38 cellular contexts compared by ENCODE assay signal in the genomic region with DNA sequence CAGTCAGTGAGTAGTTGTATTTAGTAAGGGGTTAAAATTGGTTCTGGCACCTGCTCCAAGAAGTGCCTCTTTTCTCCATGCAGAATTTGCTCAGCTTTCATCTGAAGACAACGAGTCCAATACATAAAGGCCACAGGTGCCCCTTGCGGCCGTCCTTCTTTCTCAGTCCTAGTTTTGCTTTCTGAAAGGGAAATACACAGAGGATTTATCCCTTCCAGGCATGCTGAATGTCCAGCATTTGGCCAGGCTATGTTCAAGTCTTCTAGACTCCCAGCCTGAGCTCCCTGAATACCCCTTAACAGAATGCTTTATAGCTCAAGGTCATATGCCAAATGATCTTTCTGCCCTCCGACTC.
"Had no signal": no experiment of that assay in that cellular context is flagged by ENCODE, and none has a peak within 500 bp of the region (broad histone marks: within the 10 kb centered on the region; RNA-seq: fewer than 3 reads in every experiment).

No MANE protein-coding gene starts in this region.

- H3K27ac Mint-ChIP-seq: activated B cell treated with CpG ODN at 0.5 μM for 24 hours; activated CD4-positive, alpha-beta memory T cell treated with anti-CD3 and anti-CD28 coated beads, Interleukin-2, amount 10 ng/mL, durations not matched to agents 7 days and 5 days; activated CD8-positive, alpha-beta memory T cell treated with anti-CD3 and anti-CD28 coated beads, Interleukin-2, amount 10 ng/mL, durations not matched to agents 7 days and 5 days; activated naive CD8-positive, alpha-beta T cell treated with anti-CD3 and anti-CD28 coated beads for 36 hours; IgD-negative memory B cell had no signal

- H3K4me1 ChIP-seq: breast epithelium had no signal

- ATAC-seq: activated CD8-positive, alpha-beta memory T cell treated with anti-CD3 and anti-CD28 coated beads, Interleukin-2, amount 10 ng/mL, durations not matched to agents 7 days and 5 days; body of pancreas had no signal

- H3K4me1 Mint-ChIP-seq: activated B cell treated with CpG ODN at 0.5 μM for 24 hours; activated CD4-positive, alpha-beta memory T cell treated with anti-CD3 and anti-CD28 coated beads, Interleukin-2, amount 10 ng/mL, durations not matched to agents 7 days and 5 days; activated CD8-positive, alpha-beta memory T cell treated with anti-CD3 and anti-CD28 coated beads, Interleukin-2, amount 10 ng/mL, durations not matched to agents 7 days and 5 days; activated naive CD8-positive, alpha-beta T cell treated with anti-CD3 and anti-CD28 coated beads for 36 hours; IgD-negative memory B cell had no signal

- H3K4me3 Mint-ChIP-seq: activated B cell treated with CpG ODN at 0.5 μM for 24 hours; activated CD4-positive, alpha-beta memory T cell treated with anti-CD3 and anti-CD28 coated beads, Interleukin-2, amount 10 ng/mL, durations not matched to agents 7 days and 5 days; activated CD8-positive, alpha-beta memory T cell treated with anti-CD3 and anti-CD28 coated beads, Interleukin-2, amount 10 ng/mL, durations not matched to agents 7 days and 5 days; activated naive CD8-positive, alpha-beta T cell treated with anti-CD3 and anti-CD28 coated beads for 36 hours; IgD-negative memory B cell had no signal

- DNase-seq: activated B cell treated with CpG ODN at 0.5 μM for 24 hours; activated CD4-positive, alpha-beta memory T cell treated with anti-CD3 and anti-CD28 coated beads, Interleukin-2, amount 10 ng/mL, durations not matched to agents 7 days and 5 days; activated CD4-positive, alpha-beta T cell treated with anti-CD3 and anti-CD28 coated beads for 4 hours; activated CD4-positive, CD25-positive, alpha-beta regulatory T cell treated with anti-CD3 and anti-CD28 coated beads, Interleukin-2, amount 50 U/mL, for 72 hours; activated CD8-positive, alpha-beta memory T cell treated with anti-CD3 and anti-CD28 coated beads for 24 hours; activated CD8-positive, alpha-beta memory T cell treated with anti-CD3 and anti-CD28 coated beads, Interleukin-2, amount 10 ng/mL, durations not matched to agents 7 days and 5 days; activated CD8-positive, alpha-beta memory T cell treated with anti-CD3 and anti-CD28 coated beads, Interleukin-2, amount 50 U/mL, for 48 hours; activated effector memory CD4-positive, alpha-beta T cell treated with Interleukin-2 at 50 U/mL for 16 hours; activated naive CD4-positive, alpha-beta T cell treated with anti-CD3 and anti-CD28 coated beads, Interleukin-2, amount 50 U/mL, for 16 hours; activated naive CD8-positive, alpha-beta T cell treated with anti-CD3 and anti-CD28 coated beads for 36 hours; activated T-cell treated with anti-CD3 and anti-CD28 coated beads, Interleukin-2, amount 50 U/mL, for 48 hours; amniotic stem cell; central memory CD4-positive, alpha-beta T cell; Karpas-422; KBM-7; MG63; NCI-H1048; NCI-H1105 treated with DMSO at 0.1 percent for 48 hours; NCI-H1436; NCI-H1694; NCI-H1930; NCI-H2081 treated with DMSO at 0.1 percent for 48 hours; NCI-H2171; NCI-H510A; NCI-H526; NCI-H748 treated with DMSO at 0.1 percent for 48 hours; NK-92 treated with Interleukin-12 subunit alpha and Interleukin-12 subunit beta, amount 100 ng/mL, for 24 hours; PC-9; Right ventricle myocardium superior; SW 1271; T-helper 1 cell; T-helper 2 cell; T-helper 9 cell had no signal

- H3K36me3 Mint-ChIP-seq: activated CD8-positive, alpha-beta memory T cell treated with anti-CD3 and anti-CD28 coated beads, Interleukin-2, amount 10 ng/mL, durations not matched to agents 7 days and 5 days; activated naive CD8-positive, alpha-beta T cell treated with anti-CD3 and anti-CD28 coated beads for 36 hours; IgD-negative memory B cell had no signal

- H3K36me3 ChIP-seq: breast epithelium, MG63 had no signal

- H3K9me3 ChIP-seq: body of pancreas, breast epithelium, MG63 had no signal

- H3K27me3 ChIP-seq: body of pancreas, breast epithelium had no signal

- H3K9me3 Mint-ChIP-seq: activated B cell treated with CpG ODN at 0.5 μM for 24 hours; activated CD4-positive, alpha-beta memory T cell treated with anti-CD3 and anti-CD28 coated beads, Interleukin-2, amount 10 ng/mL, durations not matched to agents 7 days and 5 days; activated naive CD8-positive, alpha-beta T cell treated with anti-CD3 and anti-CD28 coated beads for 36 hours had no signal

- H3K27ac ChIP-seq: body of pancreas, breast epithelium, PC-9, RWPE1, VCaP had no signal

- H3K4me3 ChIP-seq: body of pancreas, breast epithelium, MG63, PC-9 had no signal
